ENCODE assay signal across 1 cellular context in genomic region chr12:92235703-92236472, GRCh38.
TF ChIP-seq lines count a peak whose summit lies in the region.

No MANE protein-coding gene starts in this region.

TF ChIP-seq in K562, 482 proteins besides CTCF, POLR2A, EP300 and RAD21 (continued from another document):
- TF ChIP-seq PRDM10 (IDR thresholded peaks at IDR 0.05; ENCODE audit: partially characterized antibody) (peak; percentile 93), HDAC6 (IDR thresholded peaks at IDR 0.05; ENCODE audit: low read depth, low read length) (no peak), TAF15 (IDR thresholded peaks at IDR 0.05; ENCODE audit: low read depth, low read length) (no peak), ZNF133 (CRISPR knock-in tag; IDR thresholded peaks at IDR 0.05) (no peak), YY1 (IDR thresholded peaks at IDR 0.05; ENCODE audit: borderline replicate concordance in 1 of 3, control insufficient read depth in 1 of 3, extremely low read depth in 1 of 3, insufficient read depth in 3 of 3, insufficient read length in 1 of 3, insufficient replicate concordance in 2 of 3, low read depth in 1 of 3, low read length in 2 of 3) (no peak), LEF1 (IDR thresholded peaks at IDR 0.05) (no peak), CREBBP (IDR thresholded peaks at IDR 0.05; ENCODE audit: low read depth, low read length) (no peak), HMBOX1 (IDR thresholded peaks at IDR 0.05) (no peak), CLOCK (CRISPR knock-in tag; IDR thresholded peaks at IDR 0.05; ENCODE audit: borderline replicate concordance) (no peak), ZNF57 (CRISPR knock-in tag; IDR thresholded peaks at IDR 0.05) (no peak), ZNF347 (CRISPR knock-in tag; IDR thresholded peaks at IDR 0.05; ENCODE audit: low read depth) (no peak), ZNF41 (CRISPR knock-in tag; conservative IDR thresholded peaks at IDR 0.05) (no peak), ZNF311 (CRISPR knock-in tag; IDR thresholded peaks at IDR 0.05) (no peak), MYNN (IDR thresholded peaks at IDR 0.05) (peak; percentile 94), MYNN (CRISPR knock-in tag; IDR thresholded peaks at IDR 0.05) (no peak; the same call in 1 of the 2 replicates), CAMTA2 (CRISPR knock-in tag; conservative IDR thresholded peaks at IDR 0.05) (no peak), TCF7L2 (IDR thresholded peaks at IDR 0.05; ENCODE audit: low read depth, low read length) (no peak), GABPA (tag; conservative IDR thresholded peaks at IDR 0.05; ENCODE audit: low read depth) (0 out of 2 replicates have a peak, but pooled peaks have one; percentile 27)
